In the genomic region with DNA sequence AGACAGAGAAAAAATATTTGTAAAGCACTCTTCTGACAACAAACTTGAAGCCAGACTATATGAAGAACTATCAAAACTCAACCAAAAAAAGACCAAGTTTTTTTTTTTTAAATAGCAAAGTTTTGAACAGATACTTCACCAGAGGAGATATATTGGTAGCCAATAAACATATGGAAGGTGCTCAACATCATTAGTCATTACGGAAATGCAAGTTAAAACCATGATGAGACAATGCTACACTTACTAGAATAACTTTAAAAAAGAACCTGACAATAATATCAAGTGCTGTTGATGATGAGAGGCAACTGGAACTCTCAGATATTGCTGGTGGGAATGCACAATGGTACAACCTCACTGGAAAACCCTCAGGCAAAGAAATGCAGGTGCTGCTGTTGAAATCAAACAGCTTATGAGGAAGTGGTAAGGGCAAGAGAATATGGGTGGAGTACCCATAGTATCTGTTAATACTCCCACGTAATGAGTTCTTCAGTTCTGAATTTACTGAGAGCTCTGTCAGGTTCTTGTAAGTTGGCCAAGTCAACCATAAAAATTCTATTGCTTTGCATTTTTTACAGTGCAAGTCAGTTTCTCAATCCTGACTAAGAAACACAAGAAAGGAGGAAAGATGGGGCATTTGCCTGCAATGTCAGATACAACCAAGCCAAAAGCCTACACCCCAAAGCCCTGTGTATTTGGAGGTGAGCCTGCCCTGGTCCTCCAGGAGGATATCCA, we compare ENCODE assay signal across 8 cellular contexts.
A peak's percentile ranks its signal among the peaks of the same experiment; 100 is the strongest.
DNase-seq lines count a peak whose midpoint lies in the region; ATAC-seq, FAIRE-seq and TF ChIP-seq lines count a peak whose summit lies in the region.

No MANE protein-coding gene starts in this region.

- no peak for TF ChIP-seq CTCF in HepG2 (CRISPR knock-in tag; IDR thresholded peaks at IDR 0.05)
- no peak for TF ChIP-seq CTCF in sigmoid colon (IDR thresholded peaks at IDR 0.05)

- no peak overlapping the region for H4K5ac ChIP-seq in mesendoderm (ENCODE audit: low read length)

- no peaks in the 10 kb centered on the region for H3K9me3 ChIP-seq in HepG2 (ENCODE audit: low read length)
- H3K9me3 ChIP-seq in sigmoid colon = peaks cover 0 to 3% (median 0%) of the 10 kb centered on the region in 4 donors

- H3K27me3 ChIP-seq in mesendoderm (ENCODE audit: insufficient read depth, low read length, poor library complexity) = no peaks in the 10 kb centered on the region
- H3K27me3 ChIP-seq in HepG2 (ENCODE audit: control insufficient read depth in 1 of 2, insufficient read depth in 2 of 2, low read length in 2 of 2) = 0 out of 5 replicates have a peak, but pooled peaks cover 0 to 2% of the 10 kb centered on the region in 2 experiments
- H3K27me3 ChIP-seq in sigmoid colon = no peaks in the 10 kb centered on the region

- H3K4me1 ChIP-seq in mesendoderm (ENCODE audit: control insufficient read depth, low read depth, low read length) (no peaks in the 10 kb centered on the region), HepG2 (ENCODE audit: insufficient read depth, low read length) (no peaks in the 10 kb centered on the region), sigmoid colon (no peaks in the 10 kb centered on the region)

- H3K79me1 ChIP-seq in mesendoderm (ENCODE audit: low read length) = no peaks in the 10 kb centered on the region

- POLR2A ChIA-PET in HepG2 (lab: Yijun Ruan, JAX) = no interaction called here

- in situ Hi-C loops in HepG2 (cut with HindIII; ENCODE audit: extremely low pct_ligation_motif_present, low pct_unique_long_range_greater_than_20kb) = loop anchor here (25.0 kb wide), 1 partner anchor 657 kb away; no protein-coding TSS in a partner anchor

- BruUV-seq in HepG2 (replicated peaks; lab: Mats Ljungman, UMichigan) = no TSS peak

- no peak overlapping the region for H2AFZ ChIP-seq in HepG2 (ENCODE audit: low read length)

- H3K36me3 ChIP-seq in mesendoderm (ENCODE audit: control insufficient read depth, insufficient read depth, low read length) = no peaks in the 10 kb centered on the region
- H3K36me3 ChIP-seq in HepG2 (replicated peaks in 1 of 2; ENCODE audit: control insufficient read depth in 1 of 2, insufficient read depth in 2 of 2, low read length in 2 of 2) = no peaks in the 10 kb centered on the region
- H3K36me3 ChIP-seq in sigmoid colon = no peaks in the 10 kb centered on the region

- TF ChIP-seq RAD21 in HepG2 (CRISPR knock-in tag; IDR thresholded peaks at IDR 0.05) = no peak

- H3K18ac ChIP-seq in mesendoderm (ENCODE audit: low read length) = no peak overlapping the region

- H3K23ac ChIP-seq in mesendoderm (ENCODE audit: low read length) = no peak overlapping the region

- H3K9ac ChIP-seq in mesendoderm (ENCODE audit: low read length) = no peak overlapping the region
- no peak overlapping the region for H3K9ac ChIP-seq in HepG2 (ENCODE audit: insufficient read depth, low read depth, low read length)

- FAIRE-seq in GM12891 (lab: Jason Lieb, UNC) (peak; percentile 78), HepG2 (lab: Jason Lieb, UNC) (no peak)

- peak; percentile 93 for ATAC-seq in GM21723 (IDR thresholded peaks at IDR 0.05; ENCODE audit: unreplicated experiment)
- no peak for ATAC-seq in HepG2

- no peak overlapping the region for H2BK5ac ChIP-seq in mesendoderm (ENCODE audit: low read length)

- no peaks in the 10 kb centered on the region for H3K79me2 ChIP-seq in mesendoderm (ENCODE audit: control insufficient read depth, insufficient read depth, low read length)
- H3K79me2 ChIP-seq in HepG2 (ENCODE audit: insufficient read depth, low read length) = no peaks in the 10 kb centered on the region

- H4K8ac ChIP-seq in mesendoderm (ENCODE audit: low read depth, low read length) = no peak overlapping the region

- H2BK15ac ChIP-seq in mesendoderm (replicated peaks; ENCODE audit: low read depth) = no peak overlapping the region

- no peaks in the 10 kb centered on the region for H4K20me1 ChIP-seq in HepG2 (ENCODE audit: insufficient read depth, low read length)

- H3K27ac ChIP-seq in epithelial cell of prostate = peak overlapping the region; percentile 69
- no peak overlapping the region for H3K27ac ChIP-seq in mesendoderm (ENCODE audit: low read depth, low read length)
- H3K27ac ChIP-seq in HepG2 (ENCODE audit: extremely low read length, insufficient read depth, low read length) = no peak overlapping the region
- no peak overlapping the region for H3K27ac ChIP-seq in sigmoid colon

- DNase-seq in GM12891 (ENCODE audit: insufficient read length, low spot score) (no peak), MV-4-11 (lab: John Stamatoyannopoulos, UW) (peak; percentile 96), epithelial cell of prostate (ENCODE audit: low read depth, low spot score) (peak; percentile 98), NCI-H1092 (lab: John Stamatoyannopoulos, UW) (no peak), mesendoderm (no peak), HepG2 (ENCODE audit: low spot score) (no peak), sigmoid colon (no peak)

- H3K4me3 ChIP-seq in mesendoderm (ENCODE audit: low read length) = no peak overlapping the region
- H3K4me3 ChIP-seq in HepG2 (replicated peaks in 1 of 3; ENCODE audit: insufficient read depth in 1 of 3, low read depth in 2 of 3, low read length in 3 of 3) = no peak overlapping the region
- H3K4me3 ChIP-seq in sigmoid colon = no peak overlapping the region

- no peak overlapping the region for H2BK120ac ChIP-seq in mesendoderm (ENCODE audit: low read depth, low read length)

- CTCF ChIA-PET in HepG2 (lab: Yijun Ruan, JAX; ENCODE audit: low intra/inter-chr PET ratio, low total read pairs) = no interaction called here

- H3K4me2 ChIP-seq in mesendoderm (ENCODE audit: low read length) = no peak overlapping the region
- H3K4me2 ChIP-seq in HepG2 (ENCODE audit: low read depth, low read length) = no peak overlapping the region

- H2AK5ac ChIP-seq in mesendoderm (ENCODE audit: low read length) = no peak overlapping the region

- no peak overlapping the region for H3K4ac ChIP-seq in mesendoderm (ENCODE audit: low read depth, low read length)

- intact Hi-C loops in HepG2 (cut with micrococcal nuclease; ENCODE audit: unreplicated experiment) = no loop called here
- intact Hi-C loops in sigmoid colon (cut with DNase I) = no loop called here

- no CpG with 5 or more reads among the region's 2 CpGs for WGBS in mesendoderm (ENCODE audit: extremely low coverage, insufficient coverage, low lambda C conversion rate)
- WGBS in HepG2 (ENCODE audit: low lambda C conversion rate) = 2% methylated on average over 2 of the region's 2 CpGs
- 20 to 46% methylated on average over 2 of the region's 2 CpGs for WGBS in sigmoid colon, 2 donors

- TF ChIP-seq EP300 in HepG2 (IDR thresholded peaks at IDR 0.05; ENCODE audit: low read depth in 2 of 2, low read length in 2 of 2) = no peak
- no peak for TF ChIP-seq EP300 in HepG2 (CRISPR knock-in tag; IDR thresholded peaks at IDR 0.05; ENCODE audit: borderline replicate concordance)
- TF ChIP-seq EP300 in sigmoid colon (IDR thresholded peaks at IDR 0.05) = no peak

- TF ChIP-seq POLR2A in GM12891 (IDR thresholded peaks at IDR 0.05; ENCODE audit: low read depth, low read length) = no peak
- no peak for TF ChIP-seq POLR2A in HepG2 (IDR thresholded peaks at IDR 0.05; ENCODE audit: insufficient read depth in 1 of 2, low read depth in 2 of 2, low read length in 2 of 2)
- no peak for TF ChIP-seq POLR2A in sigmoid colon (IDR thresholded peaks at IDR 0.05)

- H3K56ac ChIP-seq in mesendoderm (ENCODE audit: low read length) = no peak overlapping the region

TF ChIP-seq in GM12891, 5 proteins besides CTCF, POLR2A, EP300 and RAD21:
- TF ChIP-seq POLR2AphosphoS5 (IDR thresholded peaks at IDR 0.05; ENCODE audit: low read depth, low read length) (no peak), POU2F2 (IDR thresholded peaks at IDR 0.05; ENCODE audit: low read depth, low read length) (no peak), PAX5 (IDR thresholded peaks at IDR 0.05; ENCODE audit: insufficient read depth, low read length, severe bottlenecking) (no peak), SPI1 (IDR thresholded peaks at IDR 0.05; ENCODE audit: low read depth, low read length) (peak; percentile 96), TAF1 (IDR thresholded peaks at IDR 0.05; ENCODE audit: low read depth, low read length) (no peak)

TF ChIP-seq in HepG2, 621 proteins besides CTCF, POLR2A, EP300 and RAD21 (continues in another document):
- TF ChIP-seq STAG1 (CRISPR knock-in tag; IDR thresholded peaks at IDR 0.05) (no peak), ZSCAN20 (CRISPR knock-in tag; IDR thresholded peaks at IDR 0.05; ENCODE audit: borderline replicate concordance) (no peak), SRSF1 (optimal IDR thresholded peaks at IDR 0.05; ENCODE audit: low read depth, low read length) (no peak), BCL6 (CRISPR knock-in tag; IDR thresholded peaks at IDR 0.05) (no peak), ZNF333 (CRISPR knock-in tag; IDR thresholded peaks at IDR 0.05; ENCODE audit: borderline replicate concordance) (no peak), ZNF484 (CRISPR knock-in tag; IDR thresholded peaks at IDR 0.05; ENCODE audit: borderline replicate concordance, low read depth) (no peak)
- TF ChIP-seq, protein P1, sequence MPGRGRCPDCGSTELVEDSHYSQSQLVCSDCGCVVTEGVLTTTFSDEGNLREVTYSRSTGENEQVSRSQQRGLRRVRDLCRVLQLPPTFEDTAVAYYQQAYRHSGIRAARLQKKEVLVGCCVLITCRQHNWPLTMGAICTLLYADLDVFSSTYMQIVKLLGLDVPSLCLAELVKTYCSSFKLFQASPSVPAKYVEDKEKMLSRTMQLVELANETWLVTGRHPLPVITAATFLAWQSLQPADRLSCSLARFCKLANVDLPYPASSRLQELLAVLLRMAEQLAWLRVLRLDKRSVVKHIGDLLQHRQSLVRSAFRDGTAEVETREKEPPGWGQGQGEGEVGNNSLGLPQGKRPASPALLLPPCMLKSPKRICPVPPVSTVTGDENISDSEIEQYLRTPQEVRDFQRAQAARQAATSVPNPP (CRISPR knock-in tag; IDR thresholded peaks at IDR 0.05) = no peak
- TF ChIP-seq, protein P2, sequence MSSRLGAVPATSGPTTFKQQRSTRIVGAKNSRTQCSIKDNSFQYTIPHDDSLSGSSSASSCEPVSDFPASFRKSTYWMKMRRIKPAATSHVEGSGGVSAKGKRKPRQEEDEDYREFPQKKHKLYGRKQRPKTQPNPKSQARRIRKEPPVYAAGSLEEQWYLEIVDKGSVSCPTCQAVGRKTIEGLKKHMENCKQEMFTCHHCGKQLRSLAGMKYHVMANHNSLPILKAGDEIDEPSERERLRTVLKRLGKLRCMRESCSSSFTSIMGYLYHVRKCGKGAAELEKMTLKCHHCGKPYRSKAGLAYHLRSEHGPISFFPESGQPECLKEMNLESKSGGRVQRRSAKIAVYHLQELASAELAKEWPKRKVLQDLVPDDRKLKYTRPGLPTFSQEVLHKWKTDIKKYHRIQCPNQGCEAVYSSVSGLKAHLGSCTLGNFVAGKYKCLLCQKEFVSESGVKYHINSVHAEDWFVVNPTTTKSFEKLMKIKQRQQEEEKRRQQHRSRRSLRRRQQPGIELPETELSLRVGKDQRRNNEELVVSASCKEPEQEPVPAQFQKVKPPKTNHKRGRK (CRISPR knock-in tag; IDR thresholded peaks at IDR 0.05) = no peak

Comparison
In these comparisons a context has a peak if more than half of its experiments do, and no peak if none do; other contexts are left out.
1. DNase-seq: peak in MV-4-11 (single experiment) and epithelial cell of prostate (single experiment); none in GM12891 (single experiment), NCI-H1092 (single experiment), mesendoderm (single experiment), HepG2 (single experiment) and sigmoid colon (single experiment).